In the genomic region with DNA sequence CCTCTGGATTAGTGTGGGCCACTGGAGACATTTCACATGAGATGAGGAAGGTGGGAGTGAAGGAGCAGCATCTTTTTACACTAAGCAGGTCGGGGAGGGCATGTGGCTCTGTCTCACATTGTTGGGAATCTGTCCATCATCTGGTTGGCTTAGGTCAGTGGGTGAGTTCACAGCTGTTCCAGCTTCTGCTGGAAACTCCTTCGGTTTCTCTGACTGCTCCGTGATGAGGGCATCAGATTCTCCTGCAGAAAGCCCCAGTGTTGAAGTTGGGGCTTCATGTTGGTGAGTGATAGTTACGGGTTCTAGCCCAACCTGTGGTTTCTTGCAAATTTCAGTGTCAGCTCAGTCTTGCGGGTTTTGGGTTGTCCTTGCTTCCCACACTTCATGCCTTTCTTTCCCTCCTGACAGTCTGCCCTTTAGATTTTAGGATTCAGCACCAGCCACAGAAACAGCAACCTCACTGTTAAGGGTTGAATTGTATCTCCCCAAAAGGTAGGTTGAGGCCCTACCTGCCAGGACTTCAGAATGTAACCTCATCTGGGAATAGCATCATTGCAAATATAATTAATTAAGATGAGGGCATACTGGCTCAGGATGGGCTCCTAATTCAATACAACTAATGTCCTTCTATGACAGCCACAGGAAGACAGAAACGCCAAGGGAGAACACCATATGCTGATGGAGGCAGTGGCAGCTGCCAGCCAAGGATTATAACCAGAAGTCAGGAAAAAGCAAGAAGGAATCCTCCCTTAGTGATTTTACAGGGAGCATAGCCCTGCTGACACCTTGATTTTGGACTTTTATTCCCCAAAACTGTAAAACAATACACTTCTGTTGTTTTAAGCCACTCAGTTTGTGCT, we compare ENCODE assay signal across 11 cellular contexts.
"Had no signal": no experiment of that assay in that cellular context is flagged by ENCODE, and none has a peak within 500 bp of the region (broad histone marks: within the 10 kb centered on the region; RNA-seq: fewer than 3 reads in every experiment).

No MANE protein-coding gene starts in this region.

- H3K27ac ChIP-seq: neural progenitor cell, parathyroid adenoma, skin epidermis, thyroid gland, uterus had no signal

- H3K9me3 ChIP-seq: thyroid gland, uterus had no signal

- H2AFZ ChIP-seq: neural progenitor cell, parathyroid adenoma had no signal

- H3K27me3 ChIP-seq: neural progenitor cell, thyroid gland, uterus had no signal

- H3K4me3 ChIP-seq: neural progenitor cell, skin epidermis, thyroid gland, uterus had no signal

- H3K79me2 ChIP-seq: parathyroid adenoma had no signal

- H3K4me1 ChIP-seq: neural progenitor cell, parathyroid adenoma, thyroid gland, uterus had no signal

- H3K4me2 ChIP-seq: neural progenitor cell had no signal

- ATAC-seq: activated CD4-positive, CD25-positive, alpha-beta regulatory T cell treated with anti-CD3 and anti-CD28 coated beads, Interleukin-2, amount 50 U/mL, for 24 hours; effector memory CD8-positive, alpha-beta T cell had no signal

- H3K36me3 ChIP-seq: neural progenitor cell, thyroid gland, uterus had no signal

- DNase-seq: activated CD4-positive, alpha-beta memory T cell treated with anti-CD3 and anti-CD28 coated beads for 36 hours; activated gamma-delta T cell treated with Interleukin-2 at 50 U/mL for 16 hours; activated T-cell treated with anti-CD3 and anti-CD28 coated beads, Interleukin-2, amount 50 U/mL, for 48 hours; effector memory CD8-positive, alpha-beta T cell; hippocampal formation; thyroid gland; uterus had no signal
